6 cellular contexts compared by ENCODE assay signal in genomic region chr15:52439042-52439441, GRCh38.
DNase-seq lines count a peak whose midpoint lies in the region; ATAC-seq, FAIRE-seq and TF ChIP-seq lines count a peak whose summit lies in the region.
"Not testable (repeated sequence)": the region's sequence is repeated elsewhere in the genome, so short reads cannot be mapped to it uniquely, and the experiment has no call there.

No MANE protein-coding gene starts in this region.

- not testable (repeated sequence) for H2BK5ac ChIP-seq in H1 (ENCODE audit: low read depth, low read length)

- H3K27me3 ChIP-seq in H1 (replicated peaks in 1 of 4; ENCODE audit: control insufficient read depth in 3 of 4, extremely low read depth in 1 of 4, insufficient read depth in 3 of 4, low read length in 3 of 4); neural progenitor cell; gastrocnemius medialis: not testable (repeated sequence)

- in situ Hi-C loops in gastrocnemius medialis (cut with MboI; ENCODE audit: low sequenced_read_pairs in 4 of 4): not testable (repeated sequence)

- H3K4ac ChIP-seq in H1 (replicated peaks; ENCODE audit: insufficient read length, low read depth, low read length): not testable (repeated sequence)

- H3K23ac ChIP-seq in H1 (ENCODE audit: insufficient read length): not testable (repeated sequence)

- H3K4me1 Mint-ChIP-seq in WTC11: peaks cover 19% of the 10 kb centered on the region
- peaks cover 38% of the 10 kb centered on the region for H3K4me1 Mint-ChIP-seq in activated naive CD8-positive, alpha-beta T cell (ENCODE audit: low read depth)
- H3K4me1 Mint-ChIP-seq in neural progenitor cell: not testable (repeated sequence)
- peaks cover 30% of the 10 kb centered on the region for H3K4me1 Mint-ChIP-seq in stimulated activated naive CD8-positive, alpha-beta T cell treated with anti-CD3 and anti-CD28 coated beads, Interleukin-15, Interleukin-2, amounts not matched to agents 100 ng/mL and 50 ng/mL, for 24 hours (ENCODE audit: low read depth)

- not testable (repeated sequence) for H3K36me3 ChIP-seq in H1 (ENCODE audit: control insufficient read depth in 2 of 4, insufficient read depth in 4 of 4, low read length in 3 of 4); neural progenitor cell; gastrocnemius medialis

- not testable (repeated sequence) for TF ChIP-seq EP300 in H1 (IDR thresholded peaks at IDR 0.05; ENCODE audit: borderline replicate concordance in 1 of 2, low read depth in 2 of 2, low read length in 2 of 2)

- 0 out of 2 replicates have a peak overlapping the region, but pooled peaks have one; percentile 83 for H2BK15ac ChIP-seq in H1 (ENCODE audit: low read length)

- H3K18ac ChIP-seq in H1 (ENCODE audit: extremely low read depth, low read length): not testable (repeated sequence)

- H3K56ac ChIP-seq in H1 (replicated peaks; ENCODE audit: insufficient read length, low read depth, low read length): not testable (repeated sequence)

- H4K5ac ChIP-seq in H1 (ENCODE audit: insufficient read length, low read depth, low read length): not testable (repeated sequence)

- not testable (repeated sequence) for H2BK120ac ChIP-seq in H1 (replicated peaks; ENCODE audit: low read depth, low read length)

- not testable (repeated sequence) for H3K27me3 Mint-ChIP-seq in WTC11 (ENCODE audit: low read depth); activated naive CD8-positive, alpha-beta T cell; neural progenitor cell (ENCODE audit: insufficient read depth, low read depth); stimulated activated naive CD8-positive, alpha-beta T cell treated with anti-CD3 and anti-CD28 coated beads, Interleukin-15, Interleukin-2, amounts not matched to agents 100 ng/mL and 50 ng/mL, for 24 hours

- not testable (repeated sequence) for FAIRE-seq in H1 (lab: Jason Lieb, UNC)

- H2BK20ac ChIP-seq in H1 (ENCODE audit: low read length): not testable (repeated sequence)

- not testable (repeated sequence) for H3K79me1 ChIP-seq in H1 (ENCODE audit: low read depth, low read length)

- H3K14ac ChIP-seq in H1 (ENCODE audit: insufficient read length): not testable (repeated sequence)

- POLR2A ChIA-PET in WTC11 (lab: Charles Lee); H1 (lab: Charles Lee; ENCODE audit: partially characterized antibody): not testable (repeated sequence)

- H2AFZ ChIP-seq in H1 (ENCODE audit: low read length); neural progenitor cell (replicated peaks): not testable (repeated sequence)

- CTCF ChIA-PET in WTC11 (lab: Charles Lee): not testable (repeated sequence)
- CTCF ChIA-PET in H1 (lab: Charles Lee; ENCODE audit: partially characterized antibody): interaction anchor here (0.8 to 1.4 kb wide), 2 partner anchors 27 to 418 kb away, joined by 3 read pairs; no protein-coding TSS in a partner anchor

- H3K36me3 Mint-ChIP-seq in WTC11; activated naive CD8-positive, alpha-beta T cell; neural progenitor cell; stimulated activated naive CD8-positive, alpha-beta T cell treated with anti-CD3 and anti-CD28 coated beads, Interleukin-15, Interleukin-2, amounts not matched to agents 100 ng/mL and 50 ng/mL, for 24 hours (ENCODE audit: low read depth): not testable (repeated sequence)

- not testable (repeated sequence) for H3K4me3 Mint-ChIP-seq in WTC11; activated naive CD8-positive, alpha-beta T cell; neural progenitor cell; stimulated activated naive CD8-positive, alpha-beta T cell treated with anti-CD3 and anti-CD28 coated beads, Interleukin-15, Interleukin-2, amounts not matched to agents 100 ng/mL and 50 ng/mL, for 24 hours

- H3K27ac ChIP-seq in H1 (ENCODE audit: low read depth, low read length); neural progenitor cell: not testable (repeated sequence)
- peak overlapping the region in 3 of 4 donors; percentile 65 to 91 (median 66) for H3K27ac ChIP-seq in gastrocnemius medialis

- WGBS in H1 (ENCODE audit: extremely low coverage in 1 of 2, insufficient coverage in 1 of 2, insufficient read length in 1 of 2, insufficient replicate concordance in 2 of 2, low coverage in 1 of 2, low lambda C conversion rate in 2 of 2, missing lambda C conversion rate in 1 of 2), 2 experiments: 90% methylated on average over 8 of the region's 9 CpGs; no CpG with 5 or more reads in 1 of the 2 experiments

- not testable (repeated sequence) for H3K9me3 Mint-ChIP-seq in WTC11; activated naive CD8-positive, alpha-beta T cell (ENCODE audit: low read depth); neural progenitor cell; stimulated activated naive CD8-positive, alpha-beta T cell treated with anti-CD3 and anti-CD28 coated beads, Interleukin-15, Interleukin-2, amounts not matched to agents 100 ng/mL and 50 ng/mL, for 24 hours

- H3K9ac ChIP-seq in H1 (replicated peaks in 1 of 4; ENCODE audit: extremely low read depth in 1 of 4, low read depth in 3 of 4, low read length in 3 of 4); neural progenitor cell: not testable (repeated sequence)

- not testable (repeated sequence) for H4K8ac ChIP-seq in H1 (ENCODE audit: extremely low read depth, insufficient read depth, low read length)

- H3K23me2 ChIP-seq in H1 (ENCODE audit: low read depth, low read length): not testable (repeated sequence)

- H2AK5ac ChIP-seq in H1 (ENCODE audit: low read depth, low read length): not testable (repeated sequence)

- not testable (repeated sequence) for H3K4me1 ChIP-seq in H1 (replicated peaks in 1 of 4; ENCODE audit: control insufficient read depth in 3 of 4, insufficient read depth in 4 of 4, low read length in 3 of 4); neural progenitor cell
- peaks cover 30 to 73% of the 10 kb centered on the region in 2 donors for H3K4me1 ChIP-seq in gastrocnemius medialis

- H3K79me2 ChIP-seq in H1 (ENCODE audit: control insufficient read depth in 1 of 2, insufficient read depth in 2 of 2, low read length in 2 of 2); neural progenitor cell (ENCODE audit: low read depth): not testable (repeated sequence)

- peak overlapping the region; percentile 43; the same call in 1 of the 2 replicates for H3K27ac Mint-ChIP-seq in WTC11
- H3K27ac Mint-ChIP-seq in activated naive CD8-positive, alpha-beta T cell: peak overlapping the region; percentile 67
- H3K27ac Mint-ChIP-seq in neural progenitor cell: not testable (repeated sequence)
- peak overlapping the region; percentile 9 for H3K27ac Mint-ChIP-seq in stimulated activated naive CD8-positive, alpha-beta T cell treated with anti-CD3 and anti-CD28 coated beads, Interleukin-15, Interleukin-2, amounts not matched to agents 100 ng/mL and 50 ng/mL, for 24 hours

- intact Hi-C loops in gastrocnemius medialis (cut with DNase I; ENCODE audit: low total_unique reads): not testable (repeated sequence)

- not testable (repeated sequence) for H3F3A ChIP-seq in neural progenitor cell (ENCODE audit: low read depth)

- not testable (repeated sequence) for H3K4me2 ChIP-seq in H1 (ENCODE audit: insufficient read depth in 1 of 2, low read depth in 2 of 2, low read length in 2 of 2)
- H3K4me2 ChIP-seq in neural progenitor cell: peak overlapping the region; percentile 34

- not testable (repeated sequence) for H4K91ac ChIP-seq in H1 (replicated peaks; ENCODE audit: insufficient read length, low read length)

- not testable (repeated sequence) for DNase-seq in WTC11 (ENCODE audit: low spot score); H1 (ENCODE audit: low read depth in 1 of 2, low spot score in 2 of 2); neural progenitor cell (ENCODE audit: low spot score); gastrocnemius medialis

- H2BK12ac ChIP-seq in H1 (ENCODE audit: low read depth, low read length): not testable (repeated sequence)

- ATAC-seq in WTC11, gastrocnemius medialis: not testable (repeated sequence)

- not testable (repeated sequence) for TF ChIP-seq POLR2A in H1 (IDR thresholded peaks at IDR 0.05; ENCODE audit: control extremely low read depth in 1 of 2, low read depth in 2 of 2, low read length in 2 of 2); gastrocnemius medialis (IDR thresholded peaks at IDR 0.05)

- H3K9me3 ChIP-seq in H1 (ENCODE audit: insufficient read depth in 2 of 2, low read depth in 1 of 2, low read length in 1 of 2); neural progenitor cell (ENCODE audit: low read depth); gastrocnemius medialis: not testable (repeated sequence)

- TF ChIP-seq RAD21 in H1 (IDR thresholded peaks at IDR 0.05 in 1 of 2, conservative IDR thresholded peaks at IDR 0.05 in 1 of 2; ENCODE audit: low read depth in 2 of 2, low read length in 2 of 2): not testable (repeated sequence)

- not testable (repeated sequence) for TF ChIP-seq CTCF in WTC11 (IDR thresholded peaks at IDR 0.05); H1 (IDR thresholded peaks at IDR 0.05; ENCODE audit: control extremely low read depth in 1 of 3, insufficient read depth in 1 of 3, low read depth in 1 of 3, low read length in 3 of 3); neural progenitor cell (IDR thresholded peaks at IDR 0.05); gastrocnemius medialis (IDR thresholded peaks at IDR 0.05 in 4 of 5, conservative IDR thresholded peaks at IDR 0.05 in 1 of 5)

- not testable (repeated sequence) for H4K20me1 ChIP-seq in H1 (replicated peaks in 1 of 2; ENCODE audit: control insufficient read depth in 1 of 2, insufficient read depth in 2 of 2, low read length in 2 of 2); neural progenitor cell (ENCODE audit: low read depth)

- not testable (repeated sequence) for H3K4me3 ChIP-seq in H1 (ENCODE audit: extremely low read depth in 1 of 4, insufficient read depth in 2 of 4, low read depth in 3 of 4, low read length in 4 of 4); neural progenitor cell; gastrocnemius medialis

TF ChIP-seq in H1, 55 proteins besides CTCF, POLR2A, EP300 and RAD21:
- TF ChIP-seq YY1 (IDR thresholded peaks at IDR 0.05; ENCODE audit: low read depth, low read length): peak; percentile 53; the same call in 1 of the 2 replicates
